In the genomic region with DNA sequence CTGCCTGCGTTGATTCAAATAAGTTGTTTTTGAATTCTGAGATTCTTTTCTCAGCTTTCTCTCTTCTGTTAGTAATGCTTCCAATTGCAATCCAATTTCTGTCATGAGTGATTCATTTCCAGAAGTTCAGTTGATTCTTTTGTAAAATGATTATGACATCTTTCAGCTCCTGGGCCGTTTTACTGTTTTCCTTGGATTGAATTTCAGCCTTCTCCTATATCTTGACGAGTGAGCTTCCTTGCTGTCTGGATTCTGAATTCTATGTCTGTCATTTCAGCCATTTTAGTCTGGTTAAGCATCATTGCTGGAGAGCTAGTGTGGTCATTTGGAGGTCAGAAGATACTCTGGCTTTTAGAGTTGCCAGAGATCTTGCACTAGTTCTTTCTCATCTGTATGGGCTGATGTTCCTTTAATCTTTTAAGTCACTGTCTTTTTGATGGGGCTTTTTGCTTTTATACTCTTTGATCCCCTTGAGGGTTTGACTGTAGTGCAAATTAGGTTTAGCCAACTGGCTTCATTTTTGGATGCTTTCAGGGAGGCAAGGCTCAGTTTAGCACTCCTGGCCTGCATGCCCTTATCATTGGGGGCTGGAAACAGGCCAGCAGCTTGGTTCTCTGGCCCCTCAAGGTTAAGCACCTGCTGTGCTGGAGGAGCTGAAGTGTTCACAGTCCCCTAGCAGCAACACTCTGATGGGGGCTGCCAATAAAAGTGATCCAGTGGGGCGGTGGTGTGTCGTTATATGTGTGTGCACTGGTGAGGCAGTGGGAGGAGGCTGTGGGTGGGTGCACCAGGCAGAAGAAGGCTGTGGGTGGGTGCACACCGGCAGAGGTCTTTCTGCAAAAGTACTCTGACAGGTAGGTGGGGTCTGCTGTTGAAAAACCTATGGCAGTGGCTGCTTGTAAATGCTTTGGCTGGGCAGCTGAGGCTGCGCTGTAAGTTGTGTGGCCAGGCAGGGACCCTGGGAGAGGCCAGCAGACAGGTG, we compare ENCODE assay signal across 1 cellular context.
TF ChIP-seq lines count a peak whose summit lies in the region.

No MANE protein-coding gene starts in this region.

TF ChIP-seq in WTC11, 78 proteins besides CTCF, POLR2A, EP300 and RAD21 (continued from another document):
- TF ChIP-seq ARID4B (CRISPR knock-in tag; IDR thresholded peaks at IDR 0.05; ENCODE audit: borderline replicate concordance) (no peak), CREB1 (CRISPR knock-in tag; IDR thresholded peaks at IDR 0.05) (no peak)
